ENCODE assay signal across 14 cellular contexts in genomic region chr5:157748740-157749461, GRCh38. TPM values are rescaled to one million over a fixed set of nuclear protein-coding genes. Genes with fewer than 3 reads are reported as not detected.
DNase-seq lines count a peak whose midpoint lies in the region; ATAC-seq, FAIRE-seq and TF ChIP-seq lines count a peak whose summit lies in the region.
"Had no signal": no experiment of that assay in that cellular context is flagged by ENCODE, and none has a peak within 500 bp of the region (broad histone marks: within the 10 kb centered on the region; RNA-seq: fewer than 3 reads in every experiment).

No MANE protein-coding gene starts in this region.

- H3K36me3 ChIP-seq in HEK293 (ENCODE audit: control insufficient read depth in 2 of 2, insufficient read depth in 1 of 2, low read length in 2 of 2): peaks cover 6 to 22% of the 10 kb centered on the region in 2 experiments; a peak in 2 of 3 replicates
- peaks cover 5% of the 10 kb centered on the region for H3K36me3 ChIP-seq in astrocyte (ENCODE audit: insufficient read depth, low read length)
- H3K36me3 ChIP-seq in keratinocyte (ENCODE audit: control insufficient read depth in 2 of 2, extremely low read depth in 1 of 2, insufficient read depth in 2 of 2, low read length in 2 of 2): no peaks in the 10 kb centered on the region
- no peaks in the 10 kb centered on the region for H3K36me3 ChIP-seq in CD8-positive, alpha-beta T cell (ENCODE audit: insufficient read depth, low read length)
- peaks cover 0 to 27% (median 22%) of the 10 kb centered on the region in 9 donors for H3K36me3 ChIP-seq in heart left ventricle
- H3K36me3 ChIP-seq in prostate gland: no peaks in the 10 kb centered on the region
- H3K36me3 ChIP-seq: gastrocnemius medialis had no signal

- POLR2A ChIA-PET in HEK293 (lab: Yijun Ruan, JAX): no interaction called here
- POLR2A ChIA-PET in CD8-positive, alpha-beta T cell (lab: Charles Lee): interaction anchor here (0.6 kb wide), 1 partner anchor 14 kb away, joined by 3 read pairs; no protein-coding TSS in a partner anchor

- peak overlapping the region; percentile 57 for H3K4me2 ChIP-seq in astrocyte (ENCODE audit: low read length)
- no peak overlapping the region for H3K4me2 ChIP-seq in keratinocyte (ENCODE audit: control insufficient read depth, extremely low read depth, insufficient read depth, low read depth, low read length)

- no peaks in the 10 kb centered on the region for H3K27me3 Mint-ChIP-seq in astrocyte (ENCODE audit: low read depth, unreplicated experiment)
- H3K27me3 Mint-ChIP-seq in CD8-positive, alpha-beta T cell (ENCODE audit: low read depth): no peaks in the 10 kb centered on the region

- no peak overlapping the region for H3K27ac ChIP-seq in HEK293 (ENCODE audit: extremely low read depth, low read depth, low read length)
- H3K27ac ChIP-seq in astrocyte (ENCODE audit: low read depth, low read length): peak overlapping the region; percentile 78
- no peak overlapping the region for H3K27ac ChIP-seq in keratinocyte (ENCODE audit: control insufficient read depth, insufficient read depth, low read length)
- no peak overlapping the region for H3K27ac ChIP-seq in CD8-positive, alpha-beta T cell (ENCODE audit: low read depth, low read length)
- H3K27ac ChIP-seq in heart left ventricle: no peak overlapping the region
- peak overlapping the region in 1 of 2 donors; percentile 9 for H3K27ac ChIP-seq in prostate gland
- H3K27ac ChIP-seq: gastrocnemius medialis had no signal

- intact Hi-C loops in CD8-positive, alpha-beta T cell (cut with DNase I, micrococcal nuclease): loop anchor here (10.0 kb wide), 2 partner anchors 834 to 1356 kb away; no protein-coding TSS in a partner anchor
- intact Hi-C loops in heart left ventricle (cut with DNase I): loop anchor here in 3 of 10 donors (10.0 kb wide), 3 partner anchors 314 to 604 kb away; partner anchors contain the start of gene MED7 (in 1 of the 3)
- intact Hi-C loops in prostate gland (cut with DNase I): loop anchor here (10.0 kb wide), 1 partner anchor 274 kb away; no protein-coding TSS in a partner anchor

- TF ChIP-seq CTCF in HEK293 (tag by site-specific recombination; IDR thresholded peaks at IDR 0.05) (no peak), astrocyte (IDR thresholded peaks at IDR 0.05; ENCODE audit: insufficient read depth, low read depth, low read length) (peak; percentile 26), keratinocyte (optimal IDR thresholded peaks at IDR 0.05 in 1 of 3, IDR thresholded peaks at IDR 0.05 in 1 of 3, conservative IDR thresholded peaks at IDR 0.05 in 1 of 3; ENCODE audit: extremely low read depth in 1 of 3, insufficient read depth in 2 of 3, low read length in 3 of 3) (no peak), heart left ventricle (IDR thresholded peaks at IDR 0.05) (no peak), prostate gland (IDR thresholded peaks at IDR 0.05) (no peak)
- no peak for TF ChIP-seq CTCF in CD8-positive, alpha-beta T cell (IDR thresholded peaks at IDR 0.05)

- H3K9ac ChIP-seq in astrocyte (ENCODE audit: low read length) (peak overlapping the region; percentile 22), keratinocyte (ENCODE audit: control insufficient read depth, extremely low read depth, insufficient read depth, low read length) (no peak overlapping the region)

- H2AFZ ChIP-seq in astrocyte (ENCODE audit: low read depth, low read length) (no peak overlapping the region), keratinocyte (ENCODE audit: control insufficient read depth, low read length) (no peak overlapping the region)

- no peak overlapping the region for H3K4me3 ChIP-seq in HEK293 (ENCODE audit: low read depth, low read length)
- no peak overlapping the region for H3K4me3 ChIP-seq in astrocyte (ENCODE audit: insufficient read depth, low read depth, low read length)
- no peak overlapping the region for H3K4me3 ChIP-seq in keratinocyte (ENCODE audit: control insufficient read depth in 2 of 3, extremely low read depth in 1 of 3, insufficient read depth in 2 of 3, low read depth in 1 of 3, low read length in 3 of 3)
- H3K4me3 ChIP-seq in CD8-positive, alpha-beta T cell (ENCODE audit: low read depth, low read length): no peak overlapping the region
- no peak overlapping the region for H3K4me3 ChIP-seq in heart left ventricle
- no peak overlapping the region for H3K4me3 ChIP-seq in prostate gland
- H3K4me3 ChIP-seq: gastrocnemius medialis had no signal

- FAIRE-seq in astrocyte (lab: Jason Lieb, UNC) (no peak), keratinocyte (lab: Jason Lieb, UNC) (no peak)
- FAIRE-seq: D721Med, GM18507 had no signal

- peak overlapping the region; percentile 84 for H3K27ac Mint-ChIP-seq in astrocyte (ENCODE audit: unreplicated experiment)
- H3K27ac Mint-ChIP-seq in CD8-positive, alpha-beta T cell: no peak overlapping the region

- H3K9me3 ChIP-seq in HEK293 (ENCODE audit: control insufficient read depth, insufficient read depth, low read depth, low read length) (no peaks in the 10 kb centered on the region), astrocyte (ENCODE audit: insufficient read depth, low read depth, low read length) (no peaks in the 10 kb centered on the region), keratinocyte (ENCODE audit: control insufficient read depth, low read depth, low read length) (no peaks in the 10 kb centered on the region), heart left ventricle (no peaks in the 10 kb centered on the region), prostate gland (no peaks in the 10 kb centered on the region)
- no peaks in the 10 kb centered on the region for H3K9me3 ChIP-seq in CD8-positive, alpha-beta T cell (ENCODE audit: low read length)
- H3K9me3 ChIP-seq: gastrocnemius medialis had no signal

- H3K9me1 ChIP-seq in keratinocyte (ENCODE audit: control insufficient read depth, extremely low read depth, insufficient read depth, low read length): no peaks in the 10 kb centered on the region

- no peaks in the 10 kb centered on the region for H3K36me3 Mint-ChIP-seq in astrocyte (ENCODE audit: low read depth, unreplicated experiment)
- H3K36me3 Mint-ChIP-seq in CD8-positive, alpha-beta T cell: peaks cover 28% of the 10 kb centered on the region

- no peak for ATAC-seq in CD8-positive, alpha-beta T cell
- no peak for ATAC-seq in heart left ventricle
- ATAC-seq: gastrocnemius medialis had no signal

- WGBS in heart left ventricle, 4 donors: 75 to 85% (median 81%) methylated on average over 4 of the region's 4 CpGs
- 58% methylated on average over 4 of the region's 4 CpGs for WGBS in prostate gland

- peaks cover 51% of the 10 kb centered on the region for H3K79me2 ChIP-seq in astrocyte (ENCODE audit: insufficient read depth, low read length)
- H3K79me2 ChIP-seq in keratinocyte (ENCODE audit: control insufficient read depth, insufficient read depth, low read length): peaks cover 6% of the 10 kb centered on the region

- H4K20me1 ChIP-seq in astrocyte (ENCODE audit: insufficient read depth, low read length): no peaks in the 10 kb centered on the region
- no peaks in the 10 kb centered on the region for H4K20me1 ChIP-seq in keratinocyte (ENCODE audit: control insufficient read depth, extremely low read depth, insufficient read depth, low read length)

- peak; percentile 66 for DNase-seq in AG08395 (ENCODE audit: low spot score)
- DNase-seq in astrocyte (ENCODE audit: low read depth): peak; percentile 90
- peak; percentile 26 for DNase-seq in keratinocyte (ENCODE audit: low read depth, low spot score)
- no peak for DNase-seq in NK-92 (lab: John Stamatoyannopoulos, UW; ENCODE audit: unreplicated experiment)
- no peak for DNase-seq in CD8-positive, alpha-beta T cell
- no peak for DNase-seq in heart left ventricle
- DNase-seq in prostate gland (ENCODE audit: low spot score): no peak
- DNase-seq: gastrocnemius medialis, Kasumi-1, NCI-H345, retina had no signal

- CTCF ChIA-PET in HEK293 (lab: Yijun Ruan, JAX): interaction anchor here (1.1 to 3.6 kb wide), 2 partner anchors 13 to 64 kb away, joined by 3 to 16 read pairs; no protein-coding TSS in a partner anchor
- CTCF ChIA-PET in CD8-positive, alpha-beta T cell (lab: Charles Lee): interaction anchor here (1.5 kb wide), 1 partner anchor 11 kb away, joined by 3 read pairs; no protein-coding TSS in a partner anchor

- H3K27me3 ChIP-seq in astrocyte (ENCODE audit: insufficient read depth, low read length) (no peaks in the 10 kb centered on the region), keratinocyte (ENCODE audit: control insufficient read depth, extremely low read depth, insufficient read depth, low read length) (no peaks in the 10 kb centered on the region), heart left ventricle (no peaks in the 10 kb centered on the region), prostate gland (replicated peaks; ENCODE audit: insufficient read depth) (no peaks in the 10 kb centered on the region)
- no peaks in the 10 kb centered on the region for H3K27me3 ChIP-seq in CD8-positive, alpha-beta T cell (ENCODE audit: insufficient read depth, low read length)
- H3K27me3 ChIP-seq: gastrocnemius medialis had no signal

- peaks cover 27% of the 10 kb centered on the region for H3K4me1 Mint-ChIP-seq in astrocyte (ENCODE audit: low read depth, unreplicated experiment)
- peaks cover 16% of the 10 kb centered on the region for H3K4me1 Mint-ChIP-seq in CD8-positive, alpha-beta T cell (ENCODE audit: low read depth)

- H3K4me3 Mint-ChIP-seq in astrocyte (ENCODE audit: unreplicated experiment): no peak overlapping the region
- no peak overlapping the region for H3K4me3 Mint-ChIP-seq in CD8-positive, alpha-beta T cell

- dilution Hi-C loops in keratinocyte (cut with MboI; ENCODE audit: extremely low pct_ligation_motif_present, low sequenced_read_pairs): no loop called here

- H3K4me1 ChIP-seq in HEK293 (ENCODE audit: control insufficient read depth, insufficient read depth, low read length): peaks cover 10% of the 10 kb centered on the region; the same call in 1 of the 2 replicates
- peaks cover 33% of the 10 kb centered on the region for H3K4me1 ChIP-seq in astrocyte (ENCODE audit: insufficient read depth, low read length)
- H3K4me1 ChIP-seq in keratinocyte (ENCODE audit: control insufficient read depth, extremely low read depth, insufficient read depth, low read length): peaks cover 11% of the 10 kb centered on the region
- peaks cover 7% of the 10 kb centered on the region for H3K4me1 ChIP-seq in CD8-positive, alpha-beta T cell (ENCODE audit: insufficient read depth, low read length)
- H3K4me1 ChIP-seq in heart left ventricle: peaks cover 0 to 15% (median 9%) of the 10 kb centered on the region in 12 donors
- peaks cover 5% of the 10 kb centered on the region for H3K4me1 ChIP-seq in prostate gland (replicated peaks)

- no peaks in the 10 kb centered on the region for H3K9me3 Mint-ChIP-seq in astrocyte (ENCODE audit: unreplicated experiment)
- no peaks in the 10 kb centered on the region for H3K9me3 Mint-ChIP-seq in CD8-positive, alpha-beta T cell

- TF ChIP-seq POLR2A in heart left ventricle (IDR thresholded peaks at IDR 0.05) (no peak), prostate gland (IDR thresholded peaks at IDR 0.05) (no peak)

RNA-seq across cellular contexts. Expression of gene LSM11, which starts 5.4 kb away (rescaled TPM):
- total RNA-seq in astrocyte (4.4 and 4.7 TPM in 2 replicates), heart left ventricle (1 to 10 TPM in 8 of 9 donors, under 1 TPM in 1; 0.97 to 3.1 (median 1.9) TPM), prostate gland (1 to 10 TPM; 4.1 to 8.1 TPM)
- polyA plus RNA-seq in keratinocyte (2.1 to 2.7 TPM (median 2.3 TPM) in 3 replicates), heart left ventricle (1 to 10 TPM in 1 of 2 donors, under 1 TPM in 1; 0.42 to 2.9 TPM)
- 0.40 TPM for polyA plus RNA-seq in keratinocyte (2011; ENCODE audit: low read depth)
- 1.0 and 1.7 TPM in 2 replicates for polyA plus RNA-seq in keratinocyte (2011; cell fraction: cytosol; rRNA removed)
- polyA plus RNA-seq in keratinocyte (2011; cell fraction: nucleus; rRNA removed): 3.2 and 4.3 TPM in 2 replicates
- polyA plus RNA-seq in keratinocyte (2012; ENCODE audit: low replicate concordance): 1.7 and 1.8 TPM in 2 replicates
- polyA minus RNA-seq in keratinocyte: 0.98 to 4.5 TPM (median 1.9 TPM) in 3 replicates
- polyA minus RNA-seq in keratinocyte (2011; cell fraction: cytosol; rRNA and poly(A)+ RNA removed): 1.9 TPM
- 1.9 and 3.1 TPM in 2 replicates for polyA minus RNA-seq in keratinocyte (2011; cell fraction: nucleus; rRNA and poly(A)+ RNA removed)
- total RNA-seq in CD8-positive, alpha-beta T cell: under 1 TPM; 0.44 to 0.65 TPM

RNA-seq across cellular contexts. Expression of gene THG1L, which starts 17.7 kb away (rescaled TPM):
- 9.4 and 9.7 TPM in 2 replicates for total RNA-seq in astrocyte
- 15.9 to 23.4 TPM (median 18.4 TPM) in 3 replicates for polyA plus RNA-seq in keratinocyte
- polyA plus RNA-seq in keratinocyte (2011; ENCODE audit: low read depth): 26.0 TPM
- polyA plus RNA-seq in keratinocyte (2011; cell fraction: cytosol; rRNA removed): 16.7 and 20.3 TPM in 2 replicates
- 14.7 and 15.4 TPM in 2 replicates for polyA plus RNA-seq in keratinocyte (2011; cell fraction: nucleus; rRNA removed)
- polyA plus RNA-seq in keratinocyte (2012; ENCODE audit: low replicate concordance): 14.9 and 19.2 TPM in 2 replicates
- 11.2 to 27.0 TPM (median 13.5 TPM) in 3 replicates for polyA minus RNA-seq in keratinocyte
- 18.8 TPM for polyA minus RNA-seq in keratinocyte (2011; cell fraction: cytosol; rRNA and poly(A)+ RNA removed)
- polyA minus RNA-seq in keratinocyte (2011; cell fraction: nucleus; rRNA and poly(A)+ RNA removed): 6.0 and 8.8 TPM in 2 replicates
- 1 to 10 TPM; 6.9 to 7.1 TPM for total RNA-seq in CD8-positive, alpha-beta T cell
- 1 to 10 TPM; 3.7 to 8.5 (median 5.0) TPM for total RNA-seq in heart left ventricle
- 1 to 10 TPM; 5.4 to 7.5 TPM for polyA plus RNA-seq in heart left ventricle
- total RNA-seq in prostate gland: 10 to 100 TPM; 14.1 to 16.9 TPM

Comparison
In these comparisons a context has a peak if more than half of its experiments do, and no peak if none do; other contexts are left out.
1. DNase-seq: peak in AG08395 (single experiment), astrocyte (single experiment) and keratinocyte (single experiment); none in NK-92 (single experiment), CD8-positive, alpha-beta T cell (0 of 7), heart left ventricle (0 of 5) and prostate gland (single experiment).